In genomic region chr1:155563377-155564066, GRCh38 we compare ENCODE assay signal across 1 cellular context.
TF ChIP-seq lines count a peak whose summit lies in the region.

No MANE protein-coding gene starts in this region.

TF ChIP-seq in GM12878, 131 proteins besides CTCF, POLR2A, EP300 and RAD21:
- TF ChIP-seq SIN3A (IDR thresholded peaks at IDR 0.05; ENCODE audit: low read depth, low read length) (peak; percentile 26), MXI1 (IDR thresholded peaks at IDR 0.05; ENCODE audit: low read depth, low read length) (peak; percentile 87; the same call in 1 of the 2 replicates), POLR2AphosphoS5 (IDR thresholded peaks at IDR 0.05; ENCODE audit: low read length) (peak; percentile 30; the same call in 1 of the 2 replicates), GATAD2B (conservative IDR thresholded peaks at IDR 0.05; ENCODE audit: low read depth) (0 out of 2 replicates have a peak, but pooled peaks have one; percentile 41), ZBED1 (IDR thresholded peaks at IDR 0.05; ENCODE audit: borderline replicate concordance) (0 out of 2 replicates have a peak, but pooled peaks have one; percentile 14)
TF ChIP-seq in GM12878: peak in this region for 5; not testable (repeated sequence) for 126.
